In genomic region chr5:31470608-31471007, GRCh38 we compare ENCODE assay signal across 12 cellular contexts.
DNase-seq lines count a peak whose midpoint lies in the region; ATAC-seq and TF ChIP-seq lines count a peak whose summit lies in the region.
"Had no signal": no experiment of that assay in that cellular context is flagged by ENCODE, and none has a peak within 500 bp of the region (broad histone marks: within the 10 kb centered on the region; RNA-seq: fewer than 3 reads in every experiment).

No MANE protein-coding gene starts in this region.

- H3K4me3 ChIP-seq in left lung, result no peak overlapping the region
- H3K4me3 ChIP-seq: gastrocnemius medialis had no signal

- H3K9me3 Mint-ChIP-seq in CD4-positive, alpha-beta T cell, result no peaks in the 10 kb centered on the region
- H3K9me3 Mint-ChIP-seq in activated CD8-positive, alpha-beta T cell treated with anti-CD3 and anti-CD28 coated beads, Interleukin-2, amount 10 ng/mL, durations not matched to agents 7 days and 5 days (ENCODE audit: insufficient read depth), result no peaks in the 10 kb centered on the region
- H3K9me3 Mint-ChIP-seq: stimulated activated naive B cell treated with anti-CD40 and anti-IgM and Interleukin-4, amounts not matched to agents 10 μg/mL and 1 μg/mL and 100 μg/mL, for 72 hours had no signal

- H3K27me3 ChIP-seq in left lung, result no peaks in the 10 kb centered on the region
- no peaks in the 10 kb centered on the region for H3K27me3 ChIP-seq in CD4-positive, alpha-beta T cell (ENCODE audit: control insufficient read depth, insufficient read depth, low read length)
- H3K27me3 ChIP-seq: gastrocnemius medialis had no signal

- no peaks in the 10 kb centered on the region for H3K9me3 ChIP-seq in left lung
- no peaks in the 10 kb centered on the region for H3K9me3 ChIP-seq in CD4-positive, alpha-beta T cell (ENCODE audit: control insufficient read depth, low read length)
- H3K9me3 ChIP-seq: gastrocnemius medialis had no signal

- peak; percentile 36 for DNase-seq in AG08396 (ENCODE audit: low spot score)
- DNase-seq in dermis blood vessel endothelial cell, result peak; percentile 58
- DNase-seq in left lung, result peak in 1 of 2 donors; percentile 34
- DNase-seq in CD4-positive, alpha-beta T cell, result no peak
- no peak for DNase-seq in activated CD8-positive, alpha-beta T cell treated with anti-CD3 and anti-CD28 coated beads, Interleukin-2, amount 10 ng/mL, durations not matched to agents 7 days and 5 days
- DNase-seq: NCI-H1092; stimulated activated naive B cell treated with anti-CD40 and anti-IgM and Interleukin-4, amounts not matched to agents 10 μg/mL and 1 μg/mL and 100 μg/mL, for 72 hours had no signal

- no peak overlapping the region for H3K27ac ChIP-seq in left lung
- no peak overlapping the region for H3K27ac ChIP-seq in CD4-positive, alpha-beta T cell (ENCODE audit: low read depth, low read length)
- H3K27ac ChIP-seq: C4-2B, gastrocnemius medialis had no signal

- peaks cover 0 to 39% of the 10 kb centered on the region in 2 donors for H3K36me3 ChIP-seq in left lung

- CTCF ChIA-PET in CD4-positive, alpha-beta T cell (lab: Charles Lee), result no interaction called here
- CTCF ChIA-PET in activated CD8-positive, alpha-beta T cell treated with anti-CD3 and anti-CD28 coated beads, Interleukin-2, amount 10 ng/mL, durations not matched to agents 7 days and 5 days (lab: Charles Lee), result no interaction called here

- H3K4me3 Mint-ChIP-seq in CD4-positive, alpha-beta T cell, result no peak overlapping the region
- no peak overlapping the region for H3K4me3 Mint-ChIP-seq in activated CD8-positive, alpha-beta T cell treated with anti-CD3 and anti-CD28 coated beads, Interleukin-2, amount 10 ng/mL, durations not matched to agents 7 days and 5 days
- H3K4me3 Mint-ChIP-seq: stimulated activated naive B cell treated with anti-CD40 and anti-IgM and Interleukin-4, amounts not matched to agents 10 μg/mL and 1 μg/mL and 100 μg/mL, for 72 hours had no signal

- peak; percentile 42 for ATAC-seq in HG03442 (IDR thresholded peaks at IDR 0.05; ENCODE audit: unreplicated experiment)
- ATAC-seq in left lung, result peak; percentile 33
- ATAC-seq in HG03139 (IDR thresholded peaks at IDR 0.05; ENCODE audit: unreplicated experiment), result no peak
- ATAC-seq in GM18517 (IDR thresholded peaks at IDR 0.05; ENCODE audit: unreplicated experiment), result no peak
- no peak for ATAC-seq in CD4-positive, alpha-beta T cell (ENCODE audit: poor library complexity)
- no peak for ATAC-seq in activated CD8-positive, alpha-beta T cell treated with anti-CD3 and anti-CD28 coated beads, Interleukin-2, amount 10 ng/mL, durations not matched to agents 7 days and 5 days
- ATAC-seq: gastrocnemius medialis; stimulated activated naive B cell treated with anti-CD40 and anti-IgM and Interleukin-4, amounts not matched to agents 10 μg/mL and 1 μg/mL and 100 μg/mL, for 72 hours had no signal

- TF ChIP-seq CTCF in left lung (IDR thresholded peaks at IDR 0.05), result no peak
- no peak for TF ChIP-seq CTCF in CD4-positive, alpha-beta T cell (IDR thresholded peaks at IDR 0.05)

- POLR2A ChIA-PET in CD4-positive, alpha-beta T cell (lab: Charles Lee), result no interaction called here
- POLR2A ChIA-PET in activated CD8-positive, alpha-beta T cell treated with anti-CD3 and anti-CD28 coated beads, Interleukin-2, amount 10 ng/mL, durations not matched to agents 7 days and 5 days (lab: Charles Lee), result no interaction called here

- H3K4me1 ChIP-seq in left lung, result peaks cover 0 to 4% of the 10 kb centered on the region in 2 donors
- H3K4me1 ChIP-seq: gastrocnemius medialis had no signal

- peaks cover 80% of the 10 kb centered on the region for H3K36me3 Mint-ChIP-seq in CD4-positive, alpha-beta T cell (ENCODE audit: low read depth)
- peaks cover 50% of the 10 kb centered on the region for H3K36me3 Mint-ChIP-seq in activated CD8-positive, alpha-beta T cell treated with anti-CD3 and anti-CD28 coated beads, Interleukin-2, amount 10 ng/mL, durations not matched to agents 7 days and 5 days (ENCODE audit: low read depth)

- intact Hi-C loops in left lung (cut with DNase I), result no loop called here
- intact Hi-C loops in CD4-positive, alpha-beta T cell (cut with DNase I, micrococcal nuclease), result no loop called here

- H3K27ac Mint-ChIP-seq in CD4-positive, alpha-beta T cell, result no peak overlapping the region
- H3K27ac Mint-ChIP-seq in activated CD8-positive, alpha-beta T cell treated with anti-CD3 and anti-CD28 coated beads, Interleukin-2, amount 10 ng/mL, durations not matched to agents 7 days and 5 days, result no peak overlapping the region
- H3K27ac Mint-ChIP-seq: stimulated activated naive B cell treated with anti-CD40 and anti-IgM and Interleukin-4, amounts not matched to agents 10 μg/mL and 1 μg/mL and 100 μg/mL, for 72 hours had no signal

- H3K4me1 Mint-ChIP-seq in CD4-positive, alpha-beta T cell (ENCODE audit: low read depth), result no peaks in the 10 kb centered on the region
- H3K4me1 Mint-ChIP-seq in activated CD8-positive, alpha-beta T cell treated with anti-CD3 and anti-CD28 coated beads, Interleukin-2, amount 10 ng/mL, durations not matched to agents 7 days and 5 days (ENCODE audit: low read depth), result no peaks in the 10 kb centered on the region
- H3K4me1 Mint-ChIP-seq: stimulated activated naive B cell treated with anti-CD40 and anti-IgM and Interleukin-4, amounts not matched to agents 10 μg/mL and 1 μg/mL and 100 μg/mL, for 72 hours had no signal

- no peaks in the 10 kb centered on the region for H3K27me3 Mint-ChIP-seq in CD4-positive, alpha-beta T cell
- H3K27me3 Mint-ChIP-seq in activated CD8-positive, alpha-beta T cell treated with anti-CD3 and anti-CD28 coated beads, Interleukin-2, amount 10 ng/mL, durations not matched to agents 7 days and 5 days (ENCODE audit: low read depth), result no peaks in the 10 kb centered on the region
- H3K27me3 Mint-ChIP-seq: stimulated activated naive B cell treated with anti-CD40 and anti-IgM and Interleukin-4, amounts not matched to agents 10 μg/mL and 1 μg/mL and 100 μg/mL, for 72 hours had no signal

Comparison
In these comparisons a context has a peak if more than half of its experiments do, and no peak if none do; other contexts are left out.
1. DNase-seq: peak in AG08396 (single experiment) and dermis blood vessel endothelial cell (single experiment); none in CD4-positive, alpha-beta T cell (0 of 10) and activated CD8-positive, alpha-beta T cell treated with anti-CD3 and anti-CD28 coated beads, Interleukin-2, amount 10 ng/mL, durations not matched to agents 7 days and 5 days (single experiment).
2. ATAC-seq: peak in HG03442 (single experiment) and left lung (single experiment); none in HG03139 (single experiment), GM18517 (single experiment), CD4-positive, alpha-beta T cell (single experiment) and activated CD8-positive, alpha-beta T cell treated with anti-CD3 and anti-CD28 coated beads, Interleukin-2, amount 10 ng/mL, durations not matched to agents 7 days and 5 days (single experiment).